8 cellular contexts compared by ENCODE assay signal in genomic region chr1:203861379-203862184, GRCh38. TPM values are rescaled to one million over a fixed set of nuclear protein-coding genes. Genes with fewer than 3 reads are reported as not detected.
DNase-seq lines count a peak whose midpoint lies in the region; FAIRE-seq and TF ChIP-seq lines count a peak whose summit lies in the region.

SNRPE (plus strand) TSS chr1:203861599; CDS start chr1:203861660, 61 bp downstream.

- peak within 1 kb of the TSS; percentile 98 for H3K4me3 ChIP-seq in GM06990 (replicated peaks; ENCODE audit: low read depth, low read length)
- peak within 1 kb of the TSS; percentile 97 for H3K4me3 ChIP-seq in HFF-Myc (replicated peaks; ENCODE audit: low read depth, low read length)
- peak within 1 kb of the TSS; percentile 95 to 98 for H3K4me3 ChIP-seq in neutrophil (ENCODE audit: low read depth in 1 of 2, low read length in 1 of 2)

- peak; percentile 79 for FAIRE-seq in frontal cortex (lab: Jason Lieb, UNC)

- peak; percentile 97 for TF ChIP-seq CTCF in GM06990 (IDR thresholded peaks at IDR 0.05; ENCODE audit: insufficient read depth, low read length, poor library complexity, severe bottlenecking)
- peak; percentile 84 for TF ChIP-seq CTCF in HFF-Myc (IDR thresholded peaks at IDR 0.05; ENCODE audit: low read depth, low read length, missing control alignments)
- TF ChIP-seq CTCF in neutrophil (IDR thresholded peaks at IDR 0.05), result peak; percentile 90

- H3K4me1 ChIP-seq in neutrophil (ENCODE audit: control insufficient read depth in 1 of 2, insufficient read depth in 1 of 2, low read depth in 1 of 2, low read length in 1 of 2), result peaks cover 9 to 16% of the 10 kb centered on the region in 2 experiments

- no peaks in the 10 kb centered on the region for H3K9me3 ChIP-seq in neutrophil

- H3K36me3 ChIP-seq in GM06990 (ENCODE audit: control insufficient read depth, insufficient read depth, low read length) (peaks cover 11% of the 10 kb centered on the region; the same call in 1 of the 2 replicates), neutrophil (peaks cover 28% of the 10 kb centered on the region)

- H3K27ac ChIP-seq in neutrophil, result peak within 1 kb of the TSS; percentile 63
- H3K27ac ChIP-seq in substantia nigra (ENCODE audit: low read depth, low read length, poor library complexity, severe bottlenecking), result peak within 1 kb of the TSS; percentile 54

- DNase-seq in GM06990 (ENCODE audit: extremely low read depth, insufficient read length), result peak; percentile 91
- DNase-seq in HFF-Myc (ENCODE audit: extremely low read depth, low read depth), result peak; percentile 95
- DNase-seq in MV-4-11 (lab: John Stamatoyannopoulos, UW), result peak; percentile 97
- DNase-seq in SK-MEL-5 (ENCODE audit: low read depth, low spot score), result peak; percentile 98
- DNase-seq in activated naive CD4-positive, alpha-beta T cell treated with Interleukin-2 at 50 U/mL for 16 hours, result peak; percentile 95
- peak; percentile 79 to 92 for DNase-seq in frontal cortex (ENCODE audit: low spot score in 2 of 2)
- peak; percentile 65 to 97 (median 93) for DNase-seq in substantia nigra (lab: John Stamatoyannopoulos, UW)

- H3K27me3 ChIP-seq in GM06990 (replicated peaks; ENCODE audit: control insufficient read depth, insufficient read depth, low read length), result no peaks in the 10 kb centered on the region
- no peaks in the 10 kb centered on the region for H3K27me3 ChIP-seq in neutrophil

- in situ Hi-C loops in SK-MEL-5 (cut with HindIII; ENCODE audit: low pct_unique_long_range_greater_than_20kb, low sequenced_read_pairs), result no loop called here

RNA-seq across cellular contexts. Expression of gene SNRPE, which starts in this region (rescaled TPM):
- total RNA-seq in SK-MEL-5 (2014; rRNA removed; shearing (Covaris generic)), result 140 and 176 TPM in 2 replicates
- 74.9 and 80.4 TPM in 2 replicates for polyA plus RNA-seq in SK-MEL-5 (2015; cell fraction: cytosol; rRNA removed)
- polyA plus RNA-seq in SK-MEL-5 (2015; cell fraction: nucleus; rRNA removed), result 62.6 and 82.2 TPM in 2 replicates
- 61.1 TPM for total RNA-seq in frontal cortex

Comparison
In these comparisons a context has a peak if more than half of its experiments do, and no peak if none do; other contexts are left out.
1. Peak in every context shown above with its lines: DNase-seq, H3K4me3 ChIP-seq and H3K27ac ChIP-seq.